Comparison of ENCODE assay signal across 1 cellular context in the genomic region with DNA sequence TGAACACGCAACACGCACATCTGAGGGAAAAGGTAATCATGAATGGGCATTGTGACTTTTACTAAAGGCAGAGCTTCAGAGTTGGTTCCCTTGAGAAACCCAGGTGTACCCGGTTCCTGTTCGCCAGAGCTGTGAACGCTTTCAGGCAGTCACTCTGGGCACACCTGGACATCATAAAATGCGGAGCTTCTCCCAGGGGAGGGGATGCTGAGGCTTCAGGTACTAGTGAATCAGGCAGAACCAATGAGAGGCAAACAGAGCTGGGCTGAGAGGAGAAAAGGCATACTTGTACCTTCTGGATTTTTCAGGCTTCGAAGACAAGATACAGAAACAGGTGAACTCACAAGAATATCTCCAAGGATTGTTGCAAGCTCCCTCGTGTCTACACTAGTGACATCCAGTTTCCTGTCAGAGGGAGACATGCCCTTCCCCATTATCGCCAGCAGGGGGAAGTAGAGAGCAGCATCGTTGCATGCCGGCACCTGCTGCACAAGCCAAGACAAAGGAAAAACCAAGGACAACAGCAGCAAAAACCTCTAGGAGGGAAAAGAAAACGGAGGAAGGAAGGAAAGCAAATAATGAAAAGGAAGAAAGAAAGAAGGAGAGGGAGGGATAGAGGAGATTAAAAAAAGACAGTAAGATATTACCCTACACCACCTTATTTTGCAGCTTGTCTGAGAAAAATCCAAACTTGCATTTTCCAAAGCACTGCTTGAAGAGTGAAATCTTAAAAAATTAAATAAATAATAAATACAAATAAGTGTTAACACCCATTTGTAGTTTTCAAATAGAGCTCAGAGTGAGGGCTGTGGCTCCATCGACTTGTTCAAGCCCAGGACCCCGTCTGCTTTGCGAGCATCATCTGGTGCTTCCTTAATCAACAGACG.
TF ChIP-seq lines count a peak whose summit lies in the region.

No MANE protein-coding gene starts in this region.

TF ChIP-seq in endothelial cell of umbilical vein, 7 proteins besides CTCF, POLR2A, EP300 and RAD21 (continued from another document):
- TF ChIP-seq, protein P1, sequence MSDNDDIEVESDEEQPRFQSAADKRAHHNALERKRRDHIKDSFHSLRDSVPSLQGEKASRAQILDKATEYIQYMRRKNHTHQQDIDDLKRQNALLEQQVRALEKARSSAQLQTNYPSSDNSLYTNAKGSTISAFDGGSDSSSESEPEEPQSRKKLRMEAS (IDR thresholded peaks at IDR 0.05; ENCODE audit: insufficient read depth, insufficient read length), result no peak
- TF ChIP-seq JUN (IDR thresholded peaks at IDR 0.05; ENCODE audit: borderline replicate concordance, insufficient read depth, insufficient read length, low read depth), result no peak
- no peak for TF ChIP-seq EZH2 (IDR thresholded peaks at IDR 0.05; ENCODE audit: borderline replicate concordance, low read depth, low read length, severe bottlenecking)
- no peak for TF ChIP-seq POLR2AphosphoS5 (IDR thresholded peaks at IDR 0.05; ENCODE audit: insufficient read depth, low read depth, low read length)
- TF ChIP-seq FOS (IDR thresholded peaks at IDR 0.05; ENCODE audit: borderline replicate concordance, insufficient read depth, low read length), result no peak
